ENCODE assay signal across 18 cellular contexts in the genomic region with DNA sequence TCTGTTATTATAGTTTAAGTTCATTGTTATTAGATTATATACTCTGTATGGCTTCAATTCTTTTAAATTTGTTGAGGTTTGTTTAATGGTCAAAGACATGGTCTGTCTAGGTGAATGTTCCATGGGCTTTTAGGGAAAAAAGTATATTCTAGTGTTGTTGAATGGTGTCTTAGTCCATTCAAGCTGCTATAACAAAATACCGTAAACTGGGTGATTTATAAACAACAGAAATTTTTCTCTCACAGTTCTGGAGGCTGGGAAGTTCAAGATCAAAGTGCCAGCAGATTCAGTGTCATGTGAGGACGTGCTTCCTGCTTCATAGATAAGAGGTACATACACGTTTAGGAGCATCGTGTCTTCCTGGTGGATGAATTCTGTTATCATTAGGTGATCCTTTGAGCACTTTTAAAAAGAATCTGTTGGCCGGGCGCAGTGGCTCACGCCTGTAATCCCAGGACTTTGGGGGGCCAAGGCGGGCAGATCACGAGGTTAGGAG. TPM values are rescaled to one million over a fixed set of nuclear protein-coding genes. Genes with fewer than 3 reads are reported as not detected.
DNase-seq lines count a peak whose midpoint lies in the region; ATAC-seq, FAIRE-seq and TF ChIP-seq lines count a peak whose summit lies in the region.
"Had no signal": no experiment of that assay in that cellular context is flagged by ENCODE, and none has a peak within 500 bp of the region (broad histone marks: within the 10 kb centered on the region; RNA-seq: fewer than 3 reads in every experiment).

No MANE protein-coding gene starts in this region.

- TF ChIP-seq CTCF in HFFc6 (IDR thresholded peaks at IDR 0.05) (no peak), K562 (IDR thresholded peaks at IDR 0.05 in 2 of 3, conservative IDR thresholded peaks at IDR 0.05 in 1 of 3; ENCODE audit: insufficient read depth in 2 of 3, low read depth in 1 of 3, low read length in 3 of 3) (no peak)

- peaks cover 72% of the 10 kb centered on the region for H3K4me1 Mint-ChIP-seq in HFFc6 (ENCODE audit: low read depth)

- no peak overlapping the region for H3K9ac ChIP-seq in K562 (ENCODE audit: insufficient read depth in 1 of 2, low read depth in 2 of 2, low read length in 2 of 2)

- no peaks in the 10 kb centered on the region; the same call in 1 of the 2 replicates for H3K27me3 Mint-ChIP-seq in HFFc6 (ENCODE audit: insufficient read depth)
- H3K27me3 Mint-ChIP-seq: CD4-positive, alpha-beta memory T cell had no signal

- POLR2A ChIA-PET in K562 (lab: Yijun Ruan, JAX): no interaction called here

- no peaks in the 10 kb centered on the region for H4K20me1 ChIP-seq in K562 (replicated peaks; ENCODE audit: control insufficient read depth, insufficient read depth, low read length)

- TF ChIP-seq RAD21 in K562 (CRISPR knock-in tag; conservative IDR thresholded peaks at IDR 0.05 in 1 of 2, IDR thresholded peaks at IDR 0.05 in 1 of 2): no peak

- no peak for TF ChIP-seq EP300 in K562 (IDR thresholded peaks at IDR 0.05; ENCODE audit: low read length)

- in situ Hi-C loops in K562 (cut with MboI): no loop called here

- H3K4me2 ChIP-seq in K562 (ENCODE audit: insufficient read depth, low read length): no peak overlapping the region

- no peak overlapping the region for H3K4me3 ChIP-seq in Jurkat, Clone E6-1 (ENCODE audit: low read length)
- no peak overlapping the region for H3K4me3 ChIP-seq in K562

- peak overlapping the region; percentile 96 for H3K27ac Mint-ChIP-seq in HFFc6

- no peak overlapping the region for H3K27ac ChIP-seq in K562 (ENCODE audit: extremely low read depth, low read depth, low read length)

- peaks cover 8 to 13% of the 10 kb centered on the region in 2 experiments; a peak in 3 of 5 replicates for H3K4me1 ChIP-seq in K562 (replicated peaks in 1 of 2; ENCODE audit: control insufficient read depth in 2 of 2, insufficient read depth in 2 of 2, low read length in 2 of 2)

- 55% methylated on average over 9 of the region's 9 CpGs for WGBS in K562 (ENCODE audit: insufficient coverage, low coverage, missing lambda C conversion rate)

- CTCF ChIA-PET in K562 (lab: Yijun Ruan, JAX; ENCODE audit: low intra/inter-chr PET ratio): no interaction called here

- DNase-seq in HFFc6 (no peak), K562 (ENCODE audit: extremely low read depth in 1 of 4, low spot score in 3 of 4) (no peak), NCI-H510A treated with DMSO at 0.1 percent for 48 hours (lab: John Stamatoyannopoulos, UW) (no peak), T-helper 9 cell (no peak)
- DNase-seq in Jurkat, Clone E6-1 (ENCODE audit: low read depth, low spot score): peak; percentile 60
- DNase-seq: C1 segment of cervical spinal cord; Calu3; CD4-positive, alpha-beta memory T cell; COR-L47; DMS53; DMS79 treated with DMSO at 0.1 percent for 48 hours; GF-D8; H7; HCEC 1CT had no signal

- H2AFZ ChIP-seq in K562 (ENCODE audit: low read depth, low read length): no peak overlapping the region

- no peaks in the 10 kb centered on the region for H3K9me1 ChIP-seq in K562 (ENCODE audit: control insufficient read depth, insufficient read depth, low read length)

- H3K9me3 Mint-ChIP-seq in HFFc6: peaks cover 27% of the 10 kb centered on the region

- H3K9me3 ChIP-seq in K562 (replicated peaks; ENCODE audit: control insufficient read depth, insufficient read depth, low read depth, low read length): peaks cover 6% of the 10 kb centered on the region

- intact Hi-C loops in K562 (cut with micrococcal nuclease): no loop called here

- H3K36me3 Mint-ChIP-seq in HFFc6 (ENCODE audit: low read depth): peaks cover 42% of the 10 kb centered on the region

- BruUV-seq in K562 (replicated peaks; lab: Mats Ljungman, UMichigan): no TSS peak

- H3K79me2 ChIP-seq in K562 (ENCODE audit: control insufficient read depth, insufficient read depth, low read length): no peaks in the 10 kb centered on the region

- no peak overlapping the region for H3K4me3 Mint-ChIP-seq in HFFc6
- H3K4me3 Mint-ChIP-seq: CD4-positive, alpha-beta memory T cell had no signal

- no peaks in the 10 kb centered on the region for H3K36me3 ChIP-seq in K562 (ENCODE audit: control insufficient read depth, insufficient read depth, low read length)

- no peak for FAIRE-seq in K562 (lab: Jason Lieb, UNC)
- FAIRE-seq: GM12891, GM18507, H1 had no signal

- no peak for ATAC-seq in K562
- no peak for ATAC-seq in GM21786 (IDR thresholded peaks at IDR 0.05; ENCODE audit: unreplicated experiment)

- TF ChIP-seq POLR2A in K562 (conservative IDR thresholded peaks at IDR 0.05): no peak

- no peaks in the 10 kb centered on the region for H3K27me3 ChIP-seq in K562 (ENCODE audit: control insufficient read depth in 2 of 2, insufficient read depth in 2 of 2, low read length in 2 of 2)

TF ChIP-seq in K562, 482 proteins besides CTCF, POLR2A, EP300 and RAD21:
- TF ChIP-seq, protein P1, sequence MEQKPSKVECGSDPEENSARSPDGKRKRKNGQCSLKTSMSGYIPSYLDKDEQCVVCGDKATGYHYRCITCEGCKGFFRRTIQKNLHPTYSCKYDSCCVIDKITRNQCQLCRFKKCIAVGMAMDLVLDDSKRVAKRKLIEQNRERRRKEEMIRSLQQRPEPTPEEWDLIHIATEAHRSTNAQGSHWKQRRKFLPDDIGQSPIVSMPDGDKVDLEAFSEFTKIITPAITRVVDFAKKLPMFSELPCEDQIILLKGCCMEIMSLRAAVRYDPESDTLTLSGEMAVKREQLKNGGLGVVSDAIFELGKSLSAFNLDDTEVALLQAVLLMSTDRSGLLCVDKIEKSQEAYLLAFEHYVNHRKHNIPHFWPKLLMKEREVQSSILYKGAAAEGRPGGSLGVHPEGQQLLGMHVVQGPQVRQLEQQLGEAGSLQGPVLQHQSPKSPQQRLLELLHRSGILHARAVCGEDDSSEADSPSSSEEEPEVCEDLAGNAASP (IDR thresholded peaks at IDR 0.05): no peak
- TF ChIP-seq NFE2 (IDR thresholded peaks at IDR 0.05; ENCODE audit: low read depth) (no peak), PPARD (CRISPR knock-in tag; IDR thresholded peaks at IDR 0.05) (no peak), U2AF2 (optimal IDR thresholded peaks at IDR 0.05; ENCODE audit: low read depth, low read length) (no peak), ZNF12 (CRISPR knock-in tag; IDR thresholded peaks at IDR 0.05) (peak; percentile 75; the same call in 1 of the 2 replicates)
TF ChIP-seq in K562: peak in this region for 1.

RNA-seq across cellular contexts. Expression of a gene that starts 26.2 kb away (rescaled TPM):
- total RNA-seq in HFFc6 (2021; fragmentation: NEBNext Ultra II Directional; extraction: Animal tissue kit (Norgen Biotek cat#: 25700)): 10 to 100 TPM; 14.1 to 16.0 (median 15.1) TPM
- polyA plus RNA-seq in Jurkat, Clone E6-1 (2012; ENCODE audit: insufficient read depth, insufficient read length): 9.1 TPM
- total RNA-seq in K562 (2011; cell fraction: chromatin; rRNA removed; ENCODE audit: low replicate concordance): 19.5 and 33.5 TPM in 2 replicates
- total RNA-seq in K562 (2011; cell fraction: nucleolus; rRNA removed): 17.5 and 22.2 TPM in 2 replicates
- 28.0 and 34.4 TPM in 2 replicates for total RNA-seq in K562 (2011; cell fraction: nucleoplasm; rRNA removed)
- total RNA-seq in K562 (2014; rRNA removed): 2.8 and 5.3 TPM in 2 replicates
- total RNA-seq in K562 (2014; rRNA removed; fragmentation: Illumina TruSeq; extraction: Trizol): 3.4 and 4.3 TPM in 2 replicates
- total RNA-seq in K562 (2015; rRNA removed; fragmentation: Illumina TruSeq; extraction: Trizol): 2.1 and 2.6 TPM in 2 replicates
- total RNA-seq in K562 (2021): 4.1 and 5.9 TPM in 2 replicates
- polyA plus RNA-seq in K562 (2011; rRNA removed): 5.0 and 8.2 TPM in 2 replicates
- 1.8 and 5.0 TPM in 2 replicates for polyA plus RNA-seq in K562 (2011; cell fraction: cytosol; rRNA removed)
- polyA plus RNA-seq in K562 (2011; cell fraction: nucleus; rRNA removed): 4.8 and 9.5 TPM in 2 replicates
- 3.6 and 4.1 TPM in 2 replicates for polyA plus RNA-seq in K562 (2012)
- 2.7 and 3.5 TPM in 2 replicates for polyA plus RNA-seq in K562 (2014; fragmentation: Illumina TruSeq; extraction: Trizol)
- polyA plus RNA-seq in K562 (2014; fragmentation: Nextera tagmentation; extraction: Ambion mirVana): under 1 TPM; 0.64 to 0.87 TPM
- polyA plus RNA-seq in K562 (2014; rRNA removed): 2.1 and 4.0 TPM in 2 replicates
- polyA minus RNA-seq in K562 (2011; rRNA and poly(A)+ RNA removed): 6.4 and 11.7 TPM in 2 replicates
- polyA minus RNA-seq in K562 (2011; cell fraction: cytosol; rRNA and poly(A)+ RNA removed): 2.6 and 5.2 TPM in 2 replicates
- 4.4 and 13.0 TPM in 2 replicates for polyA minus RNA-seq in K562 (2011; cell fraction: nucleus; rRNA and poly(A)+ RNA removed)
